ENCODE assay signal across 10 cellular contexts in the genomic region with DNA sequence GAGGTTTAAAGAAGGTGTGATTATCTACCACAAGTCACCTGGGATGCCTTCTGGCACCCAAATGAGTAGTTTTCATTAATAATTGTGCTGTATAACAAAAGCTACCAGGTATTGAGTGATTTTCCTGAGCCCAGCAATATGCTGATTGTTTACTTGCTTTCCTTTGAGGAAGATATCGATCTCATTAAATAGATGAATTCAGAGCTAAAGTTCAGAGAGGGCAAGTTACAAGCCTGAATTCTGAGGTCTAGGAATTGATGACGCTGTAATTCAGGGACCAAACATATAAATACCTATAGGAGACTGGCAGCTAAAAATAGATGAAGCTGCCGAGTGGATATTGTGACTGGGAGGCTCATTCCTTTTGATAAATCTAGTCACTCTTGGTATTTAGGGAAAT. TPM values are rescaled to one million over a fixed set of nuclear protein-coding genes. Genes with fewer than 3 reads are reported as not detected.
A peak's percentile ranks its signal among the peaks of the same experiment; 100 is the strongest.
DNase-seq lines count a peak whose midpoint lies in the region; ATAC-seq, FAIRE-seq and TF ChIP-seq lines count a peak whose summit lies in the region.
"Had no signal": no experiment of that assay in that cellular context is flagged by ENCODE, and none has a peak within 500 bp of the region (broad histone marks: within the 10 kb centered on the region; RNA-seq: fewer than 3 reads in every experiment).

No MANE protein-coding gene starts in this region.

- peaks cover 14% of the 10 kb centered on the region for H3K36me3 Mint-ChIP-seq in MCF 10A (ENCODE audit: insufficient read depth, unreplicated experiment)

- BruUV-seq in MCF 10A (replicated peaks; lab: Mats Ljungman, UMichigan) = no TSS peak

- H3K36me3 ChIP-seq in pancreas = peaks cover 0 to 2% (median 0%) of the 10 kb centered on the region in 3 donors

- DNase-seq in NCI-H1417 (lab: John Stamatoyannopoulos, UW) (peak in 2 of 3 experiments; percentile 36 to 60), NCI-H1417 treated with DMSO at 0.1 percent for 48 hours (lab: John Stamatoyannopoulos, UW) (no peak), LoVo (ENCODE audit: low spot score) (peak; percentile 29), MCF 10A (ENCODE audit: unreplicated experiment) (peak; percentile 18), pancreas (no peak), NCI-H1092 (lab: John Stamatoyannopoulos, UW) (no peak), SKM-1 treated with dmso at 0.1 percent for 144 hours (lab: John Stamatoyannopoulos, UW; ENCODE audit: unreplicated experiment) (no peak)
- DNase-seq in stimulated activated CD4-positive, alpha-beta T cell treated with anti-CD3 and anti-CD28 coated beads, Interleukin-15, amount 100 ng/mL, for 24 hours = no peak

- 16 to 19% methylated on average over 3 of the region's 3 CpGs for WGBS in pancreas, 2 donors

- H3K27me3 Mint-ChIP-seq in MCF 10A (ENCODE audit: insufficient read depth, unreplicated experiment) = no peaks in the 10 kb centered on the region
- H3K27me3 Mint-ChIP-seq: activated CD4-positive, alpha-beta T cell treated with anti-CD3 and anti-CD28 coated beads for 36 hours had no signal

- FAIRE-seq in pancreas (lab: Jason Lieb, UNC) = no peak

- H3K27me3 ChIP-seq in pancreas = no peaks in the 10 kb centered on the region
- H3K27me3 ChIP-seq: left lung had no signal

- CTCF ChIA-PET in MCF 10A (lab: Yijun Ruan, JAX) = interaction anchor here (0.6 kb wide), 1 partner anchor 108 kb away, joined by 4 read pairs; no protein-coding TSS in a partner anchor

- peak overlapping the region in 3 of 4 donors; percentile 99 to 100 (median 100) for H3K27ac ChIP-seq in pancreas

- H3K27ac Mint-ChIP-seq in MCF 10A (ENCODE audit: low read depth, unreplicated experiment) = no peak overlapping the region
- H3K27ac Mint-ChIP-seq: activated CD4-positive, alpha-beta T cell treated with anti-CD3 and anti-CD28 coated beads for 36 hours had no signal

- intact Hi-C loops in MCF 10A (cut with micrococcal nuclease) = loop anchor here (2.0 to 5.0 kb wide), 2 partner anchors 150 to 369 kb away; no protein-coding TSS in a partner anchor
- intact Hi-C loops in pancreas (cut with DNase I) = no loop called here

- TF ChIP-seq CTCF in MCF 10A (IDR thresholded peaks at IDR 0.05; ENCODE audit: unreplicated experiment) = no peak
- no peak for TF ChIP-seq CTCF in pancreas (IDR thresholded peaks at IDR 0.05)

- no peaks in the 10 kb centered on the region for H3K9me3 ChIP-seq in pancreas
- H3K9me3 ChIP-seq: left lung had no signal

- no peaks in the 10 kb centered on the region for H3K9me3 Mint-ChIP-seq in MCF 10A (ENCODE audit: unreplicated experiment)

- H3K4me3 ChIP-seq in pancreas = peak overlapping the region in 1 of 4 donors; percentile 80
- H3K4me3 ChIP-seq: left lung had no signal

- H3K4me3 Mint-ChIP-seq in MCF 10A (ENCODE audit: unreplicated experiment) = no peak overlapping the region
- H3K4me3 Mint-ChIP-seq: activated CD4-positive, alpha-beta T cell treated with anti-CD3 and anti-CD28 coated beads for 36 hours had no signal

- H3K4me1 Mint-ChIP-seq in MCF 10A (ENCODE audit: insufficient read depth, unreplicated experiment) = peaks cover 6% of the 10 kb centered on the region

- peaks cover 0 to 6% (median 3%) of the 10 kb centered on the region in 3 donors for H3K4me1 ChIP-seq in pancreas

- no peak for ATAC-seq in pancreas

- POLR2A ChIA-PET in MCF 10A (lab: Yijun Ruan, JAX) = interaction anchor here (0.6 to 5.7 kb wide), 17 partner anchors 8 to 566 kb away, joined by 3 to 82 read pairs (median 5); no protein-coding TSS in a partner anchor

RNA-seq across cellular contexts. Expression of gene ERCC6L2, which starts 1.1 kb away (rescaled TPM):
- total RNA-seq in MCF 10A (2022) (26.9 and 28.0 TPM in 2 replicates), pancreas (10 to 100 TPM; 13.6 to 21.4 (median 17.6) TPM)
- polyA plus RNA-seq in pancreas = 1 to 10 TPM; 2.4 to 7.7 TPM

Comparison
In these comparisons a context has a peak if more than half of its experiments do, and no peak if none do; other contexts are left out.
1. DNase-seq: peak in NCI-H1417 (2 of 3), LoVo (single experiment) and MCF 10A (single experiment); none in NCI-H1417 treated with DMSO at 0.1 percent for 48 hours (single experiment), pancreas (0 of 6), stimulated activated CD4-positive, alpha-beta T cell treated with anti-CD3 and anti-CD28 coated beads, Interleukin-15, amount 100 ng/mL, for 24 hours (single experiment), NCI-H1092 (single experiment) and SKM-1 treated with dmso at 0.1 percent for 144 hours (single experiment).